23 cellular contexts compared by ENCODE assay signal in the genomic region with DNA sequence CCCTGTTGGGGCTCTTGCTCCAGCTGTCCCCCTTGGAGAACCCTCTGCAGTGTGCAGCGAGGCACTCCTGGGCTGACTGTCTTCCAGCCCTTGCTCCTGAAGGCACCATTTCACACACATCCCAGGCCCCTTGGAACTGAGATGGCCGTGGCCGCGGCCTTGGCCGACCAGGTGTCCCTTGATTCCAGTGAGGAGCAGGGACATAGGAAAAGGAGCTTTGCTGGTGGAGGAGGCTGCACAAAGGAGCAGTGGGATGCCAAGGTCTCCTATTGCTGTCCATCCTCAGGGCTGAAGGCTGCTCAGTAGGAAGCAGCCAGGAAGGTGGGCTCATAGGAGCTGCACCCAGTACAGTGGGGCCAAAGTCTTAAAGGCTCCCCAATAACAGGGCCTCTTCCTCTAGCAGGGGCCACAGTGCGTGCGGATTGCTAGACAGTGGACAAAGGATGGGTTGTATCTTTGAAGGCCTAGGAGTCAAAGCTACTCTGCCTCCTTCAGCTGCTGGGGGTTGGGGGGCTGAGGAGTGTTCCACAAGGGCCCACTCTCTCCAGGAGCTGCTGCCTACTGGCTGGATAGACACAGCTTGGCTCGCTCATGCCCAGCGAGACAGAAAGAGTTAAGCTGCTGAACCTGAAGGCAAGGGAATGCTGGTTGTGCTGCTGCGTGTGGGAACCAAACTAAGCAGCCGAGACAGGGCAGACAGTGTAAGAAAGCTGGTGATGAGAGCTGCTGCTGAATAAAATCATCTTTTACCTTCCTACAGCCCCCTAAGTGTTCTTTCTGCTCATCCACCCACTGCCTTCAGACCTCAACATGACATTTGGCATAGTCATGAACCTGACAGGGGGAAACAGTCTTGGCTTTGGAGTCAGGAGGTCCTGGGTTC.
"Had no signal": no experiment of that assay in that cellular context is flagged by ENCODE, and none has a peak within 500 bp of the region (broad histone marks: within the 10 kb centered on the region; RNA-seq: fewer than 3 reads in every experiment).

No MANE protein-coding gene starts in this region.

- H3K36me3 ChIP-seq: colonic mucosa, esophagus squamous epithelium, gastrocnemius medialis, gastroesophageal sphincter, heart left ventricle, heart right ventricle had no signal

- H3K27me3 ChIP-seq: colonic mucosa, esophagus squamous epithelium, foreskin keratinocyte, gastrocnemius medialis, gastroesophageal sphincter, heart left ventricle, heart right ventricle had no signal

- H3K4me1 ChIP-seq: colonic mucosa, esophagus squamous epithelium, foreskin keratinocyte, gastrocnemius medialis, gastroesophageal sphincter, heart left ventricle, heart right ventricle had no signal

- H3K27me3 Mint-ChIP-seq: dendritic cell treated with granulocyte-macrophage colony-stimulating factor and Interleukin-4, amounts not matched to agents 40 ng/mL and 50 ng/mL, for 4 days; effector memory CD8-positive, alpha-beta T cell had no signal

- H3K4me3 ChIP-seq: colonic mucosa, coronary artery, dorsolateral prefrontal cortex, esophagus squamous epithelium, gastrocnemius medialis, gastroesophageal sphincter, heart left ventricle, heart right ventricle had no signal

- H3K4me3 Mint-ChIP-seq: dendritic cell treated with granulocyte-macrophage colony-stimulating factor and Interleukin-4, amounts not matched to agents 40 ng/mL and 50 ng/mL, for 4 days; effector memory CD8-positive, alpha-beta T cell; endodermal cell had no signal

- DNase-seq: colonic mucosa; cortex of kidney; dermis blood vessel endothelial cell; dorsolateral prefrontal cortex; effector CD4-positive, alpha-beta T cell; effector CD8-positive, alpha-beta T cell; effector memory CD4-positive, alpha-beta T cell; effector memory CD8-positive, alpha-beta T cell; endodermal cell; erythroblast; esophagus squamous epithelium; foreskin fibroblast; foreskin keratinocyte; foreskin melanocyte; gastrocnemius medialis; glutamatergic neuron; head of caudate nucleus; heart left ventricle; heart right ventricle had no signal

- H3K27ac Mint-ChIP-seq: dendritic cell treated with granulocyte-macrophage colony-stimulating factor and Interleukin-4, amounts not matched to agents 40 ng/mL and 50 ng/mL, for 4 days; effector memory CD8-positive, alpha-beta T cell; endodermal cell had no signal

- H3K4me1 Mint-ChIP-seq: endodermal cell had no signal

- H3K27ac ChIP-seq: colonic mucosa, coronary artery, dorsolateral prefrontal cortex, epithelial cell of prostate, esophagus squamous epithelium, foreskin keratinocyte, gastrocnemius medialis, gastroesophageal sphincter, heart left ventricle, heart right ventricle had no signal

- H3K9me3 ChIP-seq: gastrocnemius medialis had no signal
